Comparison of ENCODE assay signal across 10 cellular contexts in genomic region chr5:141747646-141748229, GRCh38.
A peak's percentile ranks its signal among the peaks of the same experiment; 100 is the strongest.
DNase-seq lines count a peak whose midpoint lies in the region; ATAC-seq and TF ChIP-seq lines count a peak whose summit lies in the region.
"Had no signal": no experiment of that assay in that cellular context is flagged by ENCODE, and none has a peak within 500 bp of the region (broad histone marks: within the 10 kb centered on the region; RNA-seq: fewer than 3 reads in every experiment).

No MANE protein-coding gene starts in this region.

- no peaks in the 10 kb centered on the region for H3K36me3 ChIP-seq in BE2C
- H3K36me3 ChIP-seq: upper lobe of right lung had no signal

- H3K4me1 ChIP-seq in BE2C, result peaks cover 47% of the 10 kb centered on the region
- H3K4me1 ChIP-seq: upper lobe of right lung had no signal

- no peak for TF ChIP-seq CTCF in BE2C (IDR thresholded peaks at IDR 0.05; ENCODE audit: low read depth, low read length)

- no peaks in the 10 kb centered on the region for H3K27me3 ChIP-seq in BE2C

- H3K9me3 ChIP-seq in BE2C, result no peaks in the 10 kb centered on the region
- H3K9me3 ChIP-seq: upper lobe of right lung had no signal

- no peak for DNase-seq in BE2C
- DNase-seq in cerebellar cortex (ENCODE audit: low spot score), result peak; percentile 58
- no peak for DNase-seq in NCI-H128 (lab: John Stamatoyannopoulos, UW; ENCODE audit: unreplicated experiment)
- no peak for DNase-seq in foreskin melanocyte
- DNase-seq in mesenteric fat pad (ENCODE audit: low spot score), result no peak
- no peak for DNase-seq in mucosa of gallbladder (ENCODE audit: low spot score)
- DNase-seq: T-cell had no signal

- peak; percentile 52 for ATAC-seq in GM19324 (IDR thresholded peaks at IDR 0.05; ENCODE audit: low FRiP score, unreplicated experiment)
- peak; percentile 74 for ATAC-seq in HG03442 (IDR thresholded peaks at IDR 0.05; ENCODE audit: unreplicated experiment)
- ATAC-seq: T-cell had no signal

- H3K4me3 ChIP-seq in BE2C (ENCODE audit: low read depth, low read length), result peak overlapping the region; percentile 29
- H3K4me3 ChIP-seq: upper lobe of right lung had no signal
